Comparison of ENCODE assay signal across 19 cellular contexts in genomic region chr10:29917311-29917710, GRCh38.
DNase-seq lines count a peak whose midpoint lies in the region; ATAC-seq, FAIRE-seq and TF ChIP-seq lines count a peak whose summit lies in the region.
"Had no signal": no experiment of that assay in that cellular context is flagged by ENCODE, and none has a peak within 500 bp of the region (broad histone marks: within the 10 kb centered on the region; RNA-seq: fewer than 3 reads in every experiment).

No MANE protein-coding gene starts in this region.

- no peaks in the 10 kb centered on the region for H3K9me3 ChIP-seq in Loucy (ENCODE audit: insufficient read depth, low read depth, low read length)
- H3K9me3 ChIP-seq in astrocyte (ENCODE audit: insufficient read depth, low read depth, low read length) = no peaks in the 10 kb centered on the region
- no peaks in the 10 kb centered on the region for H3K9me3 ChIP-seq in tibial artery

- H3K9ac ChIP-seq in Loucy (ENCODE audit: low read depth, low read length, poor library complexity, severe bottlenecking) = no peak overlapping the region
- no peak overlapping the region for H3K9ac ChIP-seq in astrocyte (ENCODE audit: low read length)
- H3K9ac ChIP-seq: GM23248 had no signal

- H3K27ac Mint-ChIP-seq in astrocyte (ENCODE audit: unreplicated experiment) (no peak overlapping the region), mesothelial cell of epicardium (peak overlapping the region; percentile 39)
- H3K27ac Mint-ChIP-seq in activated naive CD4-positive, alpha-beta T cell treated with anti-CD3 and anti-CD28 coated beads, Interleukin-2, amount 10 ng/mL, durations not matched to agents 7 days and 5 days = no peak overlapping the region
- H3K27ac Mint-ChIP-seq: CD4-positive, CD25-positive, alpha-beta regulatory T cell had no signal

- H3K27me3 Mint-ChIP-seq in astrocyte (ENCODE audit: low read depth, unreplicated experiment) (peaks cover 16% of the 10 kb centered on the region), mesothelial cell of epicardium (ENCODE audit: low read depth) (no peaks in the 10 kb centered on the region)
- H3K27me3 Mint-ChIP-seq in activated naive CD4-positive, alpha-beta T cell treated with anti-CD3 and anti-CD28 coated beads, Interleukin-2, amount 10 ng/mL, durations not matched to agents 7 days and 5 days = peaks cover 40% of the 10 kb centered on the region
- H3K27me3 Mint-ChIP-seq: CD4-positive, CD25-positive, alpha-beta regulatory T cell had no signal

- H3K4me2 ChIP-seq in Loucy (ENCODE audit: low read depth, low read length, poor library complexity, severe bottlenecking) = peak overlapping the region; percentile 26
- no peak overlapping the region for H3K4me2 ChIP-seq in astrocyte (ENCODE audit: low read length)

- no peaks in the 10 kb centered on the region for H3F3A ChIP-seq in Loucy (ENCODE audit: low read depth)

- intact Hi-C loops in tibial artery (cut with DNase I; ENCODE audit: low total_unique reads) = no loop called here

- FAIRE-seq in astrocyte (lab: Jason Lieb, UNC) = no peak

- H3K27ac ChIP-seq in astrocyte (ENCODE audit: low read depth, low read length) (no peak overlapping the region), tibial artery (peak overlapping the region in 1 of 2 donors; percentile 11)
- H3K27ac ChIP-seq: GM23248, HL-60, SK-N-MC had no signal

- H3K9me3 Mint-ChIP-seq in astrocyte (ENCODE audit: unreplicated experiment) = peaks cover 5% of the 10 kb centered on the region
- peaks cover 4% of the 10 kb centered on the region for H3K9me3 Mint-ChIP-seq in mesothelial cell of epicardium
- H3K9me3 Mint-ChIP-seq in activated naive CD4-positive, alpha-beta T cell treated with anti-CD3 and anti-CD28 coated beads, Interleukin-2, amount 10 ng/mL, durations not matched to agents 7 days and 5 days = no peaks in the 10 kb centered on the region

- H3K9me2 ChIP-seq in Loucy (replicated peaks; ENCODE audit: low read depth, low read length) = no peaks in the 10 kb centered on the region

- H3K4me1 ChIP-seq in Loucy (ENCODE audit: insufficient read depth, low read length, poor library complexity, severe bottlenecking) = peaks cover 17% of the 10 kb centered on the region
- no peaks in the 10 kb centered on the region for H3K4me1 ChIP-seq in astrocyte (ENCODE audit: insufficient read depth, low read length)
- H3K4me1 ChIP-seq in tibial artery = peaks cover 0 to 40% (median 18%) of the 10 kb centered on the region in 4 donors

- H3K27me3 ChIP-seq in Loucy (ENCODE audit: insufficient read depth, low read length, poor library complexity, severe bottlenecking) (no peaks in the 10 kb centered on the region), astrocyte (ENCODE audit: insufficient read depth, low read length) (peaks cover 8% of the 10 kb centered on the region), tibial artery (no peaks in the 10 kb centered on the region)

- H4K20me1 ChIP-seq in Loucy (ENCODE audit: insufficient read depth, low read length, poor library complexity, severe bottlenecking) = no peaks in the 10 kb centered on the region
- H4K20me1 ChIP-seq in astrocyte (ENCODE audit: insufficient read depth, low read length) = no peaks in the 10 kb centered on the region

- H2AFZ ChIP-seq in Loucy (ENCODE audit: low read length) (no peak overlapping the region), astrocyte (ENCODE audit: low read depth, low read length) (no peak overlapping the region)
- H2AFZ ChIP-seq: GM23248 had no signal

- ATAC-seq in GM21576 (IDR thresholded peaks at IDR 0.05; ENCODE audit: unreplicated experiment) = no peak
- ATAC-seq: HCT116, Panc1 had no signal

- CTCF ChIA-PET in activated naive CD4-positive, alpha-beta T cell treated with anti-CD3 and anti-CD28 coated beads, Interleukin-2, amount 10 ng/mL, durations not matched to agents 7 days and 5 days (lab: Charles Lee) = no interaction called here

- H3K4me3 ChIP-seq in Loucy (ENCODE audit: low read length, poor library complexity, severe bottlenecking) = no peak overlapping the region
- H3K4me3 ChIP-seq in astrocyte (ENCODE audit: insufficient read depth, low read depth, low read length) = no peak overlapping the region
- no peak overlapping the region for H3K4me3 ChIP-seq in tibial artery
- H3K4me3 ChIP-seq: GM23248, SK-N-MC had no signal

- H3K4me3 Mint-ChIP-seq in astrocyte (ENCODE audit: unreplicated experiment) (no peak overlapping the region), mesothelial cell of epicardium (no peak overlapping the region)
- H3K4me3 Mint-ChIP-seq in activated naive CD4-positive, alpha-beta T cell treated with anti-CD3 and anti-CD28 coated beads, Interleukin-2, amount 10 ng/mL, durations not matched to agents 7 days and 5 days = no peak overlapping the region
- H3K4me3 Mint-ChIP-seq: CD4-positive, CD25-positive, alpha-beta regulatory T cell had no signal

- peak; percentile 16 for DNase-seq in astrocyte (ENCODE audit: low read depth)
- no peak for DNase-seq in mesothelial cell of epicardium (ENCODE audit: low spot score in 2 of 2, unreplicated experiment in 2 of 2)
- DNase-seq in activated naive CD4-positive, alpha-beta T cell treated with anti-CD3 and anti-CD28 coated beads, Interleukin-2, amount 10 ng/mL, durations not matched to agents 7 days and 5 days = no peak
- no peak for DNase-seq in tibial artery
- no peak for DNase-seq in GM13977 (ENCODE audit: low spot score)
- DNase-seq: Calu3; CD4-positive, CD25-positive, alpha-beta regulatory T cell; DMS79; GM23248; NCI-H1436 treated with DMSO at 0.1 percent for 48 hours; NCI-H2081; NCI-H510A treated with DMSO at 0.1 percent for 48 hours; Right ventricle myocardium superior had no signal

- H3K36me3 Mint-ChIP-seq in astrocyte (ENCODE audit: low read depth, unreplicated experiment) (no peaks in the 10 kb centered on the region), mesothelial cell of epicardium (no peaks in the 10 kb centered on the region)
- no peaks in the 10 kb centered on the region for H3K36me3 Mint-ChIP-seq in activated naive CD4-positive, alpha-beta T cell treated with anti-CD3 and anti-CD28 coated beads, Interleukin-2, amount 10 ng/mL, durations not matched to agents 7 days and 5 days
- H3K36me3 Mint-ChIP-seq: CD4-positive, CD25-positive, alpha-beta regulatory T cell had no signal

- in situ Hi-C loops in GM13977 (cut with MboI; ENCODE audit: low pct_unique_long_range_greater_than_20kb, low sequenced_read_pairs, unreplicated experiment) = no loop called here

- H3K36me3 ChIP-seq in Loucy (ENCODE audit: insufficient read depth, low read length) (no peaks in the 10 kb centered on the region), astrocyte (ENCODE audit: insufficient read depth, low read length) (no peaks in the 10 kb centered on the region), tibial artery (no peaks in the 10 kb centered on the region)

- TF ChIP-seq CTCF in Loucy (conservative IDR thresholded peaks at IDR 0.05; ENCODE audit: low read length) (no peak), astrocyte (IDR thresholded peaks at IDR 0.05; ENCODE audit: insufficient read depth, low read depth, low read length) (no peak), mesothelial cell of epicardium (IDR thresholded peaks at IDR 0.05; ENCODE audit: unreplicated experiment) (no peak), tibial artery (IDR thresholded peaks at IDR 0.05) (no peak), GM13977 (IDR thresholded peaks at IDR 0.05; ENCODE audit: extremely low read depth, insufficient read depth, missing control alignments) (no peak)

- peaks cover 14% of the 10 kb centered on the region for H3K4me1 Mint-ChIP-seq in astrocyte (ENCODE audit: low read depth, unreplicated experiment)
- peaks cover 26% of the 10 kb centered on the region for H3K4me1 Mint-ChIP-seq in mesothelial cell of epicardium
- H3K4me1 Mint-ChIP-seq in activated naive CD4-positive, alpha-beta T cell treated with anti-CD3 and anti-CD28 coated beads, Interleukin-2, amount 10 ng/mL, durations not matched to agents 7 days and 5 days = no peaks in the 10 kb centered on the region
- H3K4me1 Mint-ChIP-seq: CD4-positive, CD25-positive, alpha-beta regulatory T cell had no signal

- H3K79me2 ChIP-seq in Loucy (ENCODE audit: insufficient read depth, low read length) (no peaks in the 10 kb centered on the region), astrocyte (ENCODE audit: insufficient read depth, low read length) (no peaks in the 10 kb centered on the region)
